In the genomic region with DNA sequence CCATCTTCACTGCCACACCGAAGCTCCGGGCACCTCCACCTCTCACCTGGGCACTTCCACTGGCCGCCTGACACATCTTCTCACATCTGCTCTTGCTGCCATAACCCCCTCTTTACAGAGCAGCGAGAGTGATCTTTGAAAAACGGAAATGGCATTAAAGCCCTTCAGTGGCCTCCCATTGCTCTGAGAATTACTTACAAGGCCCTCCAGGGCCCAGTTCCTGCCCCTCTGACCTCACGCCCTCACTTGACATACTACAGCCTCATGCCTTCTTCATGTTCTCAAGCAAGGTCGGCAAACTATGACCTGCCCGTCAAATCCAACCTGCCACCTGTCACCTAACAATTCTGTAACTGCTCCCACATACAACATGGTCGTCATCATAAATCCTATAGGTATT, we compare ENCODE assay signal across 25 cellular contexts.
A peak's percentile ranks its signal among the peaks of the same experiment; 100 is the strongest.
DNase-seq lines count a peak whose midpoint lies in the region; TF ChIP-seq lines count a peak whose summit lies in the region.
"Had no signal": no experiment of that assay in that cellular context is flagged by ENCODE, and none has a peak within 500 bp of the region (broad histone marks: within the 10 kb centered on the region; RNA-seq: fewer than 3 reads in every experiment).

No MANE protein-coding gene starts in this region.

- no peak for TF ChIP-seq CTCF in Caco-2 (IDR thresholded peaks at IDR 0.05; ENCODE audit: insufficient read depth in 1 of 2, low read depth in 1 of 2, low read length in 1 of 2, severe bottlenecking in 1 of 2, unreplicated experiment in 1 of 2)

- H3K27me3 ChIP-seq in BLaER1 treated with 17β-estradiol and CSF1 and Interleukin-3, amounts not matched to agents 10 nM and 100 nM, result no peaks in the 10 kb centered on the region
- H3K27me3 ChIP-seq in Caco-2 (replicated peaks; ENCODE audit: control insufficient read depth, insufficient read depth, low read length), result no peaks in the 10 kb centered on the region
- H3K27me3 ChIP-seq: heart left ventricle, SJCRH30, upper lobe of left lung had no signal

- H3K27ac Mint-ChIP-seq in Caco-2 (ENCODE audit: unreplicated experiment), result peak overlapping the region; percentile 39
- H3K27ac Mint-ChIP-seq: activated CD8-positive, alpha-beta memory T cell treated with anti-CD3 and anti-CD28 coated beads, Interleukin-2, amount 10 ng/mL, durations not matched to agents 7 days and 5 days had no signal

- H3K4me1 Mint-ChIP-seq in Caco-2 (ENCODE audit: low read depth, unreplicated experiment), result peaks cover 19% of the 10 kb centered on the region

- no peak overlapping the region for H3K4me3 Mint-ChIP-seq in Caco-2 (ENCODE audit: unreplicated experiment)
- H3K4me3 Mint-ChIP-seq: activated CD8-positive, alpha-beta memory T cell treated with anti-CD3 and anti-CD28 coated beads, Interleukin-2, amount 10 ng/mL, durations not matched to agents 7 days and 5 days; effector memory CD8-positive, alpha-beta T cell had no signal

- H3K9ac ChIP-seq in BLaER1 treated with 17β-estradiol and CSF1 and Interleukin-3, amounts not matched to agents 10 nM and 100 nM, result no peak overlapping the region

- DNase-seq in Caco-2 (no peak), MV-4-11 (lab: John Stamatoyannopoulos, UW) (peak; percentile 63), islet precursor cell (peak; percentile 15), NCI-H1694 (lab: John Stamatoyannopoulos, UW) (no peak), cardiac septum (ENCODE audit: low spot score) (no peak), cerebellar cortex (ENCODE audit: low spot score) (no peak)
- DNase-seq: activated CD4-positive, CD25-positive, alpha-beta regulatory T cell; activated CD8-positive, alpha-beta memory T cell treated with anti-CD3 and anti-CD28 coated beads, Interleukin-2, amount 10 ng/mL, durations not matched to agents 7 days and 5 days; activated naive CD4-positive, alpha-beta T cell treated with anti-CD3 and anti-CD28 coated beads, Interleukin-2, amount 50 U/mL, for 16 hours; C1 segment of cervical spinal cord; DND-41; effector memory CD8-positive, alpha-beta T cell; GOT3; heart left ventricle; kidney glomerular epithelial cell; NCI-H1092 treated with DMSO at 0.1 percent for 48 hours; NCI-H187 treated with DMSO at 0.1 percent for 48 hours; NCI-H2171 treated with DMSO at 0.1 percent for 48 hours; NCI-H524 treated with DMSO at 0.1 percent for 48 hours; nucleus accumbens; SJCRH30; upper lobe of left lung had no signal

- no peaks in the 10 kb centered on the region for H3K9me3 ChIP-seq in BLaER1 treated with 17β-estradiol and CSF1 and Interleukin-3, amounts not matched to agents 10 nM and 100 nM (replicated peaks in 1 of 11)
- H3K9me3 ChIP-seq in Caco-2, result no peaks in the 10 kb centered on the region
- H3K9me3 ChIP-seq: heart left ventricle, SJCRH30, upper lobe of left lung had no signal

- peak overlapping the region in 7 of 11 experiments; percentile 53 to 73 (median 63); a peak in 13 of 22 replicates for H3K4me2 ChIP-seq in BLaER1 treated with 17β-estradiol and CSF1 and Interleukin-3, amounts not matched to agents 10 nM and 100 nM

- no TSS peak for BruUV-seq in Caco-2 (replicated peaks; lab: Mats Ljungman, UMichigan)

- peaks cover 0 to 83% (median 23%) of the 10 kb centered on the region in 11 experiments; a peak in 17 of 22 replicates for H3K36me3 ChIP-seq in BLaER1 treated with 17β-estradiol and CSF1 and Interleukin-3, amounts not matched to agents 10 nM and 100 nM
- peaks cover 1% of the 10 kb centered on the region for H3K36me3 ChIP-seq in Caco-2 (ENCODE audit: control insufficient read depth, insufficient read depth, low read length)
- H3K36me3 ChIP-seq: SJCRH30 had no signal

- no peak overlapping the region for H3K4me3 ChIP-seq in BLaER1 treated with 17β-estradiol and CSF1 and Interleukin-3, amounts not matched to agents 10 nM and 100 nM
- H3K4me3 ChIP-seq in Caco-2 (ENCODE audit: low read depth, low read length), result no peak overlapping the region
- H3K4me3 ChIP-seq: coronary artery, heart left ventricle, lung, SJCRH30, upper lobe of left lung had no signal

- no peaks in the 10 kb centered on the region for H3K9me3 Mint-ChIP-seq in Caco-2 (ENCODE audit: unreplicated experiment)
- H3K9me3 Mint-ChIP-seq: effector memory CD8-positive, alpha-beta T cell had no signal

- H4K20me1 ChIP-seq in BLaER1 treated with 17β-estradiol and CSF1 and Interleukin-3, amounts not matched to agents 10 nM and 100 nM, result peaks cover 0 to 26% (median 0%) of the 10 kb centered on the region in 11 experiments; a peak in 3 of 22 replicates

- intact Hi-C loops in Caco-2 (cut with micrococcal nuclease; ENCODE audit: unreplicated experiment), result loop anchor here (2.0 kb wide), 1 partner anchor 49 kb away; no protein-coding TSS in a partner anchor
- intact Hi-C loops in cardiac septum (cut with DNase I), result loop anchor here (10.0 kb wide), 1 partner anchor 609 kb away; no protein-coding TSS in a partner anchor

- peak overlapping the region in 2 of 11 experiments; percentile 9 to 35; a peak in 1 of 22 replicates for H3K27ac ChIP-seq in BLaER1 treated with 17β-estradiol and CSF1 and Interleukin-3, amounts not matched to agents 10 nM and 100 nM
- H3K27ac ChIP-seq: coronary artery, heart left ventricle, SJCRH30, upper lobe of left lung had no signal

- no peaks in the 10 kb centered on the region for H3K27me3 Mint-ChIP-seq in Caco-2 (ENCODE audit: insufficient read depth, unreplicated experiment)
- H3K27me3 Mint-ChIP-seq: activated CD8-positive, alpha-beta memory T cell treated with anti-CD3 and anti-CD28 coated beads, Interleukin-2, amount 10 ng/mL, durations not matched to agents 7 days and 5 days; effector memory CD8-positive, alpha-beta T cell had no signal

- H3K4me1 ChIP-seq in BLaER1 treated with 17β-estradiol and CSF1 and Interleukin-3, amounts not matched to agents 10 nM and 100 nM, result peaks cover 38 to 95% (median 71%) of the 10 kb centered on the region in 10 experiments
- peaks cover 27% of the 10 kb centered on the region for H3K4me1 ChIP-seq in Caco-2

- POLR2A ChIA-PET in Caco-2 (lab: Charles Lee), result no interaction called here

- CTCF ChIA-PET in Caco-2 (lab: Charles Lee), result interaction anchor here (1.4 kb wide), 1 partner anchor 80 kb away, joined by 4 read pairs; no protein-coding TSS in a partner anchor

- peaks cover 43% of the 10 kb centered on the region for H3K36me3 Mint-ChIP-seq in Caco-2 (ENCODE audit: insufficient read depth, unreplicated experiment)

Comparison
In these comparisons a context has a peak if more than half of its experiments do, and no peak if none do; other contexts are left out.
1. DNase-seq: peak in MV-4-11 (single experiment) and islet precursor cell (single experiment); none in Caco-2 (0 of 2), NCI-H1694 (single experiment), cardiac septum (single experiment) and cerebellar cortex (single experiment).